ENCODE assay signal across 19 cellular contexts in genomic region chr5:39118638-39119037, GRCh38. TPM values are rescaled to one million over a fixed set of nuclear protein-coding genes. Genes with fewer than 3 reads are reported as not detected.
A peak's percentile ranks its signal among the peaks of the same experiment; 100 is the strongest.
DNase-seq lines count a peak whose midpoint lies in the region; ATAC-seq, FAIRE-seq and TF ChIP-seq lines count a peak whose summit lies in the region.
"Had no signal": no experiment of that assay in that cellular context is flagged by ENCODE, and none has a peak within 500 bp of the region (broad histone marks: within the 10 kb centered on the region; RNA-seq: fewer than 3 reads in every experiment).

No MANE protein-coding gene starts in this region.

- H3K36me3 ChIP-seq in IMR-90 (ENCODE audit: control insufficient read depth, insufficient read depth, low read length) (no peaks in the 10 kb centered on the region), GM12878 (ENCODE audit: control insufficient read depth in 2 of 2, insufficient read depth in 2 of 2, low read length in 1 of 2) (no peaks in the 10 kb centered on the region)
- H3K36me3 ChIP-seq: Peyer's patch had no signal

- dilution Hi-C loops in IMR-90 (cut with HindIII; ENCODE audit: low sequenced_read_pairs, unreplicated experiment): no loop called here

- POLR2A ChIA-PET in IMR-90 (lab: Charles Lee; ENCODE audit: unreplicated experiment) (no interaction called here), GM12878 (lab: Charles Lee) (no interaction called here)

- peak overlapping the region; percentile 88 for H3K27ac Mint-ChIP-seq in activated T-cell treated with anti-CD3 and anti-CD28 coated beads, Interleukin-2, amount 50 U/mL, for 24 hours

- 0 out of 2 replicates have a peak overlapping the region, but pooled peaks have one; percentile 33 for H3K4ac ChIP-seq in IMR-90 (ENCODE audit: low read depth, low read length)

- no peak for TF ChIP-seq EP300 in GM12878 (IDR thresholded peaks at IDR 0.05; ENCODE audit: borderline replicate concordance in 1 of 2, control insufficient read depth in 1 of 2, low read depth in 2 of 2, low read length in 2 of 2)

- peak overlapping the region; percentile 77; the same call in 1 of the 3 replicates for H2BK15ac ChIP-seq in IMR-90 (ENCODE audit: low read depth, low read length)

- peaks cover 69% of the 10 kb centered on the region for H3K4me1 Mint-ChIP-seq in activated T-cell treated with anti-CD3 and anti-CD28 coated beads, Interleukin-2, amount 50 U/mL, for 24 hours (ENCODE audit: low read depth)

- ATAC-seq in IMR-90 (ENCODE audit: low read depth) (no peak), GM12878 (no peak), HG02970 (IDR thresholded peaks at IDR 0.05; ENCODE audit: low FRiP score, unreplicated experiment) (no peak)
- ATAC-seq: HepG2, SK-N-SH treated with all-trans-retinoic acid at 6 μM for 48 hours had no signal

- no peak overlapping the region for H4K5ac ChIP-seq in IMR-90 (ENCODE audit: low read depth, low read length)

- SMC1A ChIA-PET in GM12878 (lab: Charles Lee; ENCODE audit: uncharacterized antibody, unreplicated experiment): interaction anchor here (1.1 kb wide), 1 partner anchor 70 kb away, joined by 3 read pairs; no protein-coding TSS in a partner anchor

- H3K27me3 ChIP-seq in IMR-90 (ENCODE audit: control insufficient read depth, insufficient read depth, low read length): no peaks in the 10 kb centered on the region
- H3K27me3 ChIP-seq in GM12878 (replicated peaks in 1 of 2; ENCODE audit: control insufficient read depth in 2 of 2, insufficient read depth in 2 of 2, low read length in 1 of 2): no peaks in the 10 kb centered on the region
- H3K27me3 ChIP-seq: Peyer's patch had no signal

- FAIRE-seq in GM12878 (lab: Jason Lieb, UNC): peak; percentile 69
- FAIRE-seq: HepG2 had no signal

- no peak overlapping the region for H3K56ac ChIP-seq in IMR-90 (ENCODE audit: extremely low read depth, insufficient read depth, low read length)

- intact Hi-C loops in IMR-90 (cut with micrococcal nuclease): no loop called here
- intact Hi-C loops in GM12878 (cut with micrococcal nuclease; ENCODE audit: unreplicated experiment): no loop called here

- H2BK20ac ChIP-seq in IMR-90 (ENCODE audit: low read depth, low read length): no peak overlapping the region

- H3K9me1 ChIP-seq in IMR-90 (ENCODE audit: insufficient read depth, low read length): no peaks in the 10 kb centered on the region

- 0 out of 4 replicates have a peak overlapping the region, but pooled peaks of 1 of the 2 experiments have one; percentile 47 for H4K8ac ChIP-seq in IMR-90 (ENCODE audit: low read depth in 2 of 2, low read length in 2 of 2)

- H3K27me3 Mint-ChIP-seq in activated T-cell treated with anti-CD3 and anti-CD28 coated beads, Interleukin-2, amount 50 U/mL, for 24 hours: no peaks in the 10 kb centered on the region

- peak overlapping the region; percentile 65; the same call in 1 of the 2 replicates for H3K23ac ChIP-seq in IMR-90 (ENCODE audit: low read depth, low read length)

- H2AFZ ChIP-seq in IMR-90 (replicated peaks; ENCODE audit: low read length, poor library complexity): no peak overlapping the region
- no peak overlapping the region for H2AFZ ChIP-seq in GM12878 (ENCODE audit: control insufficient read depth, low read depth, low read length)

- no CpG with 5 or more reads among the region's 2 CpGs for WGBS in IMR-90 (ENCODE audit: extremely low coverage in 2 of 2, insufficient read length in 1 of 2), 2 experiments
- 25% methylated on average over 2 of the region's 2 CpGs for WGBS in GM12878 (ENCODE audit: insufficient coverage, insufficient replicate concordance, low lambda C conversion rate, missing lambda C conversion rate)

- H3K9me3 ChIP-seq in IMR-90 (ENCODE audit: control insufficient read depth, insufficient read depth, low read length) (no peaks in the 10 kb centered on the region), GM12878 (replicated peaks; ENCODE audit: control insufficient read depth, insufficient read depth, low read length) (no peaks in the 10 kb centered on the region)
- H3K9me3 ChIP-seq: Peyer's patch had no signal

- H3K14ac ChIP-seq in IMR-90 (replicated peaks; ENCODE audit: low read depth, low read length): peak overlapping the region; percentile 74; the same call in 1 of the 2 replicates

- no peak for TF ChIP-seq POLR2A in IMR-90 (IDR thresholded peaks at IDR 0.05; ENCODE audit: low read depth, low read length)
- TF ChIP-seq POLR2A in GM12878 (IDR thresholded peaks at IDR 0.05; ENCODE audit: low read depth, low read length): no peak

- in situ Hi-C loops in IMR-90 (cut with MboI; ENCODE audit: low sequenced_read_pairs): no loop called here
- in situ Hi-C loops in GM12878 (cut with MboI): no loop called here

- CTCF ChIA-PET in IMR-90 (lab: Yijun Ruan, JAX): no interaction called here
- CTCF ChIA-PET in GM12878 (lab: Yijun Ruan, JAX): interaction anchor here (1.3 kb wide), 1 partner anchor 37 kb away, joined by 3 read pairs; no protein-coding TSS in a partner anchor

- H3K36me3 Mint-ChIP-seq in activated T-cell treated with anti-CD3 and anti-CD28 coated beads, Interleukin-2, amount 50 U/mL, for 24 hours (ENCODE audit: low read depth): peaks cover 78% of the 10 kb centered on the region

- H3K27ac ChIP-seq in IMR-90 (ENCODE audit: insufficient read depth, low read length): no peak overlapping the region
- no peak overlapping the region for H3K27ac ChIP-seq in GM12878 (ENCODE audit: control insufficient read depth, insufficient read depth)
- H3K27ac ChIP-seq: C4-2B, Peyer's patch had no signal

- BruUV-seq in IMR-90 (replicated peaks; lab: Mats Ljungman, UMichigan): no TSS peak
- BruUV-seq in GM12878 (replicated peaks; lab: Mats Ljungman, UMichigan): no TSS peak

- peak overlapping the region; percentile 50; the same call in 1 of the 2 replicates for H2BK120ac ChIP-seq in IMR-90 (ENCODE audit: low read depth, low read length)

- H2AK9ac ChIP-seq in IMR-90 (replicated peaks; ENCODE audit: low read depth, low read length, poor library complexity): no peak overlapping the region

- no peak overlapping the region for H3K18ac ChIP-seq in IMR-90 (ENCODE audit: low read depth, low read length)

- H3K79me2 ChIP-seq in GM12878 (ENCODE audit: control insufficient read depth, insufficient read depth, low read length): no peaks in the 10 kb centered on the region

- peaks cover 3% of the 10 kb centered on the region; the same call in 1 of the 2 replicates for H3K4me1 ChIP-seq in IMR-90 (ENCODE audit: control insufficient read depth, insufficient read depth, low read length)
- H3K4me1 ChIP-seq in GM12878 (ENCODE audit: control insufficient read depth, insufficient read depth, low read length): no peaks in the 10 kb centered on the region
- H3K4me1 ChIP-seq: Peyer's patch had no signal

- no peak overlapping the region for H4K91ac ChIP-seq in IMR-90 (ENCODE audit: insufficient read depth, low read depth, low read length)

- peak overlapping the region; percentile 18 for H2BK5ac ChIP-seq in IMR-90 (ENCODE audit: low read depth, low read length, poor library complexity, severe bottlenecking)

- TF ChIP-seq RAD21 in IMR-90 (IDR thresholded peaks at IDR 0.05; ENCODE audit: low read length) (no peak), GM12878 (IDR thresholded peaks at IDR 0.05; ENCODE audit: insufficient read depth, low read depth, low read length) (no peak)

- no peak overlapping the region for H3K4me3 ChIP-seq in IMR-90 (ENCODE audit: insufficient read depth, low read depth, low read length)
- H3K4me3 ChIP-seq in GM12878: no peak overlapping the region
- H3K4me3 ChIP-seq: Peyer's patch had no signal

- RAD21 ChIA-PET in GM12878 (lab: Charles Lee; ENCODE audit: unreplicated experiment): no interaction called here

- H3K4me3 Mint-ChIP-seq in activated T-cell treated with anti-CD3 and anti-CD28 coated beads, Interleukin-2, amount 50 U/mL, for 24 hours: no peak overlapping the region

- H4K20me1 ChIP-seq in IMR-90 (ENCODE audit: insufficient read depth, low read length) (no peaks in the 10 kb centered on the region), GM12878 (ENCODE audit: control insufficient read depth, insufficient read depth) (no peaks in the 10 kb centered on the region)

- no peaks in the 10 kb centered on the region for H3K79me1 ChIP-seq in IMR-90 (ENCODE audit: low read depth in 1 of 2, low read length in 2 of 2)

- H3K4me2 ChIP-seq in IMR-90 (ENCODE audit: low read depth, low read length) (no peak overlapping the region), GM12878 (ENCODE audit: control insufficient read depth, insufficient read depth) (no peak overlapping the region)

- TF ChIP-seq CTCF in IMR-90 (conservative IDR thresholded peaks at IDR 0.05; ENCODE audit: low read depth, low read length): no peak
- no peak for TF ChIP-seq CTCF in GM12878 (IDR thresholded peaks at IDR 0.05 in 2 of 3, conservative IDR thresholded peaks at IDR 0.05 in 1 of 3; ENCODE audit: control insufficient read depth in 2 of 3, extremely low read depth in 1 of 3, insufficient read depth in 1 of 3, low read depth in 3 of 3, low read length in 3 of 3)

- H2AK5ac ChIP-seq in IMR-90 (ENCODE audit: low read depth, low read length): peak overlapping the region; percentile 54; the same call in 1 of the 2 replicates

- no peak for DNase-seq in activated T-cell treated with anti-CD3 and anti-CD28 coated beads, Interleukin-2, amount 50 U/mL, for 24 hours
- no peak for DNase-seq in activated T-cell treated with anti-CD3 and anti-CD28 coated beads, Interleukin-2, amount 50 U/mL, for 1 hour
- DNase-seq in IMR-90: no peak
- DNase-seq in GM12878 (ENCODE audit: low read depth, low spot score): no peak
- DNase-seq in NCI-H128 (lab: John Stamatoyannopoulos, UW; ENCODE audit: unreplicated experiment): no peak
- no peak for DNase-seq in activated CD4-positive, alpha-beta T cell treated with anti-CD3 and anti-CD28 coated beads for 1 hour
- DNase-seq: DMS79; KG1; NCI-H1092 treated with DMSO at 0.1 percent for 48 hours; NCI-H2029 treated with DMSO at 0.1 percent for 48 hours; NCI-H2171; NCI-H345; NCI-H774; NK-92 treated with Interleukin-12 subunit alpha and Interleukin-12 subunit beta, amount 100 ng/mL, for 24 hours; Peyer's patch had no signal

- H3K9me3 Mint-ChIP-seq in activated T-cell treated with anti-CD3 and anti-CD28 coated beads, Interleukin-2, amount 50 U/mL, for 24 hours: no peaks in the 10 kb centered on the region

- H3K9ac ChIP-seq in IMR-90 (ENCODE audit: low read depth, low read length) (no peak overlapping the region), GM12878 (ENCODE audit: control insufficient read depth, insufficient read depth, low read length) (no peak overlapping the region)

RNA-seq across cellular contexts. Expression of gene RICTOR, which starts 44.4 kb away (rescaled TPM):
- total RNA-seq in IMR-90 (2012; rRNA removed) (35.7 and 45.0 TPM in 2 replicates), GM12878 (2014; rRNA removed) (12.4 and 18.2 TPM in 2 replicates), GM12878 (2014; rRNA removed; fragmentation: Illumina TruSeq; extraction: Trizol) (16.0 and 16.3 TPM in 2 replicates), GM12878 (2021) (14.4 and 15.4 TPM in 2 replicates)
- polyA plus RNA-seq in IMR-90 (2012; rRNA removed) (2.8 and 4.1 TPM in 2 replicates), GM12878 (2011; rRNA removed) (23.0 and 37.1 TPM in 2 replicates), GM12878 (2014; fragmentation: Illumina TruSeq; extraction: Trizol) (7.9 and 11.1 TPM in 2 replicates), GM12878 (2014; fragmentation: Nextera tagmentation; extraction: Ambion mirVana) (1 to 10 TPM; 2.7 to 5.4 TPM), GM12878 (2014; rRNA removed) (4.6 and 5.3 TPM in 2 replicates), GM12878 (2016; fragmentation: Nextera tagmentation; extraction: Ambion mirVana) (1 to 10 TPM; 4.9 to 5.8 TPM)
- polyA plus RNA-seq in IMR-90 (2012; cell fraction: cytosol; rRNA removed): 0.29 and 0.67 TPM in 2 replicates
- 1.7 and 19.0 TPM in 2 replicates for polyA plus RNA-seq in IMR-90 (2012; cell fraction: nucleus; rRNA removed; ENCODE audit: low replicate concordance)
- total RNA-seq in GM12878 (2013; cell fraction: nucleolus; rRNA removed): 293 and 299 TPM in 2 replicates
- polyA plus RNA-seq in GM12878 (2011; ENCODE audit: low read depth): 3.8 TPM
- 7.1 and 9.3 TPM in 2 replicates for polyA plus RNA-seq in GM12878 (2011; cell fraction: cytosol; rRNA removed)
- polyA plus RNA-seq in GM12878 (2011; cell fraction: nucleus; rRNA removed): 41.4 and 51.7 TPM in 2 replicates
- 7.5 and 8.9 TPM in 2 replicates for polyA plus RNA-seq in GM12878 (2012)
- 77.4 and 118 TPM in 2 replicates for polyA minus RNA-seq in GM12878 (2011; rRNA and poly(A)+ RNA removed)
- 13.0 and 14.6 TPM in 2 replicates for polyA minus RNA-seq in GM12878 (2011; cell fraction: cytosol; rRNA and poly(A)+ RNA removed)
- 82.8 and 110 TPM in 2 replicates for polyA minus RNA-seq in GM12878 (2011; cell fraction: nucleus; rRNA and poly(A)+ RNA removed)
